18 cellular contexts compared by ENCODE assay signal in the genomic region with DNA sequence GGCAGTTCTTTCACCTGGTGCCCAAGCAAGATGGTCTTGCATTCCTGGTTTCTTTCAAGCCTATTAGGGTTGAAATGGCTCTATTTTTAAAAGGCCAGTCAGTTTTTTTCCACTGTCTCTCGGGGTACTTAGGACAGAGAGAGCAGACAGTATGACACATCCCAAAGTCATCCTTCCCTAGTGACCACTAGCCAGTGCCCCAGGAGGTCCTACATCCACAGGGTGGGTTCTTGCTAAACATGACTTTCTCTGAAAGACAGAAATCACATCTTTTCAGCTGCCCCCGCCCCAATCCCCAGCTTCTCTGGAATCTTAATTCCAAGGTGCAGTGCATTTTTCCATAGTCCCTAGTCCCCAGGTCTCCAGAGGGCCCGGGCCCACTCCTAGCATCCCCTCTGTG.
A peak's percentile ranks its signal among the peaks of the same experiment; 100 is the strongest.
DNase-seq lines count a peak whose midpoint lies in the region; TF ChIP-seq lines count a peak whose summit lies in the region.
"Had no signal": no experiment of that assay in that cellular context is flagged by ENCODE, and none has a peak within 500 bp of the region (broad histone marks: within the 10 kb centered on the region; RNA-seq: fewer than 3 reads in every experiment).

No MANE protein-coding gene starts in this region.

- no peaks in the 10 kb centered on the region for H3K4me1 Mint-ChIP-seq in MCF 10A (ENCODE audit: insufficient read depth, unreplicated experiment)
- H3K4me1 Mint-ChIP-seq: B cell had no signal

- no peak overlapping the region for H3K23ac ChIP-seq in trophoblast cell (ENCODE audit: low read length)

- H3K18ac ChIP-seq in trophoblast cell (ENCODE audit: low read length): no peak overlapping the region

- no peak overlapping the region for H3K4me3 Mint-ChIP-seq in MCF 10A (ENCODE audit: unreplicated experiment)
- H3K4me3 Mint-ChIP-seq: B cell; CD8-positive, alpha-beta T cell had no signal

- no peaks in the 10 kb centered on the region for H3K79me2 ChIP-seq in trophoblast cell (ENCODE audit: control insufficient read depth, insufficient read depth, low read length, poor library complexity)

- H3K4me2 ChIP-seq in trophoblast cell (ENCODE audit: low read length): no peak overlapping the region
- H3K4me2 ChIP-seq: BLaER1 treated with 17β-estradiol and CSF1 and Interleukin-3, amounts not matched to agents 10 nM and 100 nM had no signal

- H3K9me3 Mint-ChIP-seq in MCF 10A (ENCODE audit: unreplicated experiment): peaks cover 20% of the 10 kb centered on the region
- H3K9me3 Mint-ChIP-seq: CD8-positive, alpha-beta T cell had no signal

- no peaks in the 10 kb centered on the region for H3K27me3 Mint-ChIP-seq in MCF 10A (ENCODE audit: insufficient read depth, unreplicated experiment)

- no peaks in the 10 kb centered on the region for H3K9me3 ChIP-seq in trophoblast cell (ENCODE audit: insufficient read depth, low read depth, low read length)
- H3K9me3 ChIP-seq in colonic mucosa: no peaks in the 10 kb centered on the region
- H3K9me3 ChIP-seq: HAP-1 had no signal

- POLR2A ChIA-PET in MCF 10A (lab: Yijun Ruan, JAX): no interaction called here

- H3K36me3 Mint-ChIP-seq in MCF 10A (ENCODE audit: insufficient read depth, unreplicated experiment): no peaks in the 10 kb centered on the region
- H3K36me3 Mint-ChIP-seq: CD8-positive, alpha-beta T cell had no signal

- H3K4me3 ChIP-seq in trophoblast cell (ENCODE audit: low read depth, low read length) (no peak overlapping the region), colonic mucosa (no peak overlapping the region)
- H3K4me3 ChIP-seq: BLaER1 treated with 17β-estradiol and CSF1 and Interleukin-3, amounts not matched to agents 10 nM and 100 nM; HAP-1 had no signal

- CTCF ChIA-PET in MCF 10A (lab: Yijun Ruan, JAX): interaction anchor here (0.7 to 0.8 kb wide), 2 partner anchors 199 to 424 kb away, joined by 3 read pairs; no protein-coding TSS in a partner anchor

- H3K27ac ChIP-seq in VCaP (peak overlapping the region; percentile 63; the same call in 1 of the 2 replicates), trophoblast cell (ENCODE audit: low read depth, low read length) (peak overlapping the region; percentile 50), colonic mucosa (no peak overlapping the region)
- H3K27ac ChIP-seq: BLaER1 treated with 17β-estradiol and CSF1 and Interleukin-3, amounts not matched to agents 10 nM and 100 nM; HL-60 had no signal

- H2AFZ ChIP-seq in trophoblast cell (ENCODE audit: insufficient read depth, low read length, poor library complexity): no peak overlapping the region

- WGBS in trophoblast cell (ENCODE audit: extremely low coverage, insufficient coverage, insufficient read length): no CpG with 5 or more reads among the region's 3 CpGs

- H3K27ac Mint-ChIP-seq in MCF 10A (ENCODE audit: low read depth, unreplicated experiment): no peak overlapping the region
- H3K27ac Mint-ChIP-seq: B cell; CD8-positive, alpha-beta T cell had no signal

- H3K36me3 ChIP-seq in trophoblast cell (ENCODE audit: control insufficient read depth in 1 of 2, insufficient read depth in 2 of 2, low read length in 2 of 2) (no peaks in the 10 kb centered on the region), colonic mucosa (no peaks in the 10 kb centered on the region)
- H3K36me3 ChIP-seq: BLaER1 treated with 17β-estradiol and CSF1 and Interleukin-3, amounts not matched to agents 10 nM and 100 nM; HAP-1 had no signal

- H2BK120ac ChIP-seq in trophoblast cell (ENCODE audit: insufficient read depth, low read length, poor library complexity): peak overlapping the region; percentile 47

- peak overlapping the region; percentile 16 for H3K14ac ChIP-seq in trophoblast cell (ENCODE audit: low read length)

- H4K12ac ChIP-seq in trophoblast cell (ENCODE audit: low read depth, low read length): no peak overlapping the region

- no peaks in the 10 kb centered on the region for H3K27me3 ChIP-seq in trophoblast cell (ENCODE audit: insufficient read depth, low read length)
- no peaks in the 10 kb centered on the region for H3K27me3 ChIP-seq in colonic mucosa
- H3K27me3 ChIP-seq: BLaER1 treated with 17β-estradiol and CSF1 and Interleukin-3, amounts not matched to agents 10 nM and 100 nM had no signal

- H4K91ac ChIP-seq in trophoblast cell (ENCODE audit: low read depth, low read length): peak overlapping the region; percentile 36

- peak overlapping the region; percentile 63 for H2BK12ac ChIP-seq in trophoblast cell (ENCODE audit: low read length)

- DNase-seq in A172 (ENCODE audit: low spot score): peak; percentile 18
- DNase-seq in EL: peak; percentile 11
- DNase-seq in trophoblast cell: no peak
- no peak for DNase-seq in MCF 10A (ENCODE audit: unreplicated experiment)
- no peak for DNase-seq in colonic mucosa
- DNase-seq in stimulated activated naive CD4-positive, alpha-beta T cell treated with Interleukin-2 at 50 U/mL for 16 hours (lab: John Stamatoyannopoulos, UW): no peak
- DNase-seq in activated naive CD4-positive, alpha-beta T cell treated with anti-CD3 and anti-CD28 coated beads, Interleukin-2, amount 50 U/mL, for 16 hours: no peak
- DNase-seq: 8988T; CD8-positive, alpha-beta T cell; DMS 273 treated with DMSO at 0.1 percent for 48 hours; DMS53; DND-41; GDM1 had no signal

- TF ChIP-seq CTCF in VCaP (conservative IDR thresholded peaks at IDR 0.05) (no peak), MCF 10A (IDR thresholded peaks at IDR 0.05; ENCODE audit: unreplicated experiment) (no peak), colonic mucosa (IDR thresholded peaks at IDR 0.05) (no peak)

- no TSS peak for BruUV-seq in MCF 10A (replicated peaks; lab: Mats Ljungman, UMichigan)

- peak overlapping the region; percentile 23 for H4K8ac ChIP-seq in trophoblast cell (ENCODE audit: low read depth, low read length)

- H3K4me1 ChIP-seq in trophoblast cell (ENCODE audit: control insufficient read depth in 1 of 2, insufficient read depth in 2 of 2, low read length in 2 of 2) (peaks cover 24 to 33% of the 10 kb centered on the region in 2 experiments), colonic mucosa (no peaks in the 10 kb centered on the region)
- H3K4me1 ChIP-seq: BLaER1 treated with 17β-estradiol and CSF1 and Interleukin-3, amounts not matched to agents 10 nM and 100 nM; HAP-1 had no signal

- no peak overlapping the region for H3K4ac ChIP-seq in trophoblast cell (ENCODE audit: low read depth, low read length)

- peaks cover 20% of the 10 kb centered on the region for H3K79me1 ChIP-seq in trophoblast cell (ENCODE audit: low read length)

- intact Hi-C loops in MCF 10A (cut with micrococcal nuclease) (no loop called here), colonic mucosa (cut with DNase I) (no loop called here)

- H2AK5ac ChIP-seq in trophoblast cell (ENCODE audit: low read length): no peak overlapping the region

- H3K9ac ChIP-seq in trophoblast cell (ENCODE audit: low read length) (no peak overlapping the region), colonic mucosa (ENCODE audit: low read depth in 2 of 2, low read length in 2 of 2) (no peak overlapping the region)
- H3K9ac ChIP-seq: BLaER1 treated with 17β-estradiol and CSF1 and Interleukin-3, amounts not matched to agents 10 nM and 100 nM had no signal

- no peak overlapping the region for H2BK5ac ChIP-seq in trophoblast cell (ENCODE audit: low read depth, low read length, poor library complexity)

Comparison
In these comparisons a context has a peak if more than half of its experiments do, and no peak if none do; other contexts are left out.
1. DNase-seq: peak in A172 (single experiment) and EL (single experiment); none in trophoblast cell (0 of 2), MCF 10A (single experiment), colonic mucosa (single experiment), stimulated activated naive CD4-positive, alpha-beta T cell treated with Interleukin-2 at 50 U/mL for 16 hours (single experiment) and activated naive CD4-positive, alpha-beta T cell treated with anti-CD3 and anti-CD28 coated beads, Interleukin-2, amount 50 U/mL, for 16 hours (single experiment).